8 cellular contexts compared by ENCODE assay signal in the genomic region with DNA sequence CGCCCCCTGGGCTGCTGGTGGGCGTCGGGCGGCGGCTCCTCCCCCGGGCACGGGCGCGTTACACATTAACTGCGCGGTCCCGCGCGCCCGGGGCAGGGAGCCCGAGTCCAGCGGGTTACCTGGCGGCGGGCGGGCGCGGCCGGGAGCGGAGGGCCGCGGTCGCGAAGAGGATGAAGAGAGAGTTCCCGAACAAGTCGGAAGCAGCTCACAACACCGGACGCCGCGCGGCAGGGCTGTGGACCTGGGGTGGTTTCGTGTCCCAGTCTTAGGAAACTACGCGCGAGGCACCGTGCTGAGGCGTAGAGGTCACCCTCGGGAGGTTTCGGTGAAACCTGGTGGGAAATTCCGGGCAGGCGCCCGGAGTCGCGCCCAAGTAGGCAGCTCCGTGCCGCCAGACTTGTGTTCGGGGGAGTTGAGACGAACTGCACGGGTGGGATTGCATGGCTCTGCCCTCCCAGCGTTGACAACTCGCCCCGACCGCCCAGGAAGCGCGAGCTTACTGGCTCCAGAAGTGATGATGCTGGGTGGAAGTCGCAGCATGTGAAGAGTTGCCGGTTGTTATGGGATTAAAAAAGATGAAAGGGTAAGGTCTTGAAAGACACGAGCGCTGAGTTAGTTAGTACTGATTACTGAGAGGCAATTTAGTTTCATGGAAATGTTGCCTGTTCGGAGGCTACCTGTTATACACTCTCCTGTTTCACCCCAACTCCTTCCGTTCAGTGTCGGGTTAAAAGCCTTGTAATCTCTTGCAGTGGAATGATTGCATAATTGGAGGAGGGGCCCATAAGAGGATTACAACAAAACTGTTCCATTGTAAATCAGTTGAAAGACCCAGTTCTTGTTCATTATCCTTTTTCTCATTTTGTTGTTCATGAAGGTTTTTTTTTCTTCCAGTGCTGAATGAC. TPM values are rescaled to one million over a fixed set of nuclear protein-coding genes. Genes with fewer than 3 reads are reported as not detected.
DNase-seq lines count a peak whose midpoint lies in the region; ATAC-seq and TF ChIP-seq lines count a peak whose summit lies in the region.

No MANE protein-coding gene starts in this region.

- no peak for TF ChIP-seq EP300 in upper lobe of left lung (IDR thresholded peaks at IDR 0.05)

- TF ChIP-seq POLR2A in upper lobe of left lung (IDR thresholded peaks at IDR 0.05) = peak in 2 of 4 donors; percentile 13 to 40

- no peaks in the 10 kb centered on the region for H3K9me3 ChIP-seq in HAP-1
- H3K9me3 ChIP-seq in heart right ventricle = no peaks in the 10 kb centered on the region
- no peaks in the 10 kb centered on the region for H3K9me3 ChIP-seq in upper lobe of left lung

- intact Hi-C loops in heart right ventricle (cut with DNase I) = no loop called here

- WGBS in heart right ventricle, 2 donors = 0% methylated on average over 65 to 66 of the region's 66 CpGs
- 1 to 2% methylated on average over 24 to 33 of the region's 66 CpGs for WGBS in upper lobe of left lung, 2 donors

- H3K36me3 Mint-ChIP-seq in activated naive CD8-positive, alpha-beta T cell treated with anti-CD3 and anti-CD28 coated beads for 36 hours = peaks cover 3% of the 10 kb centered on the region

- peak overlapping the region; percentile 79 for H3K27ac Mint-ChIP-seq in activated naive CD8-positive, alpha-beta T cell treated with anti-CD3 and anti-CD28 coated beads for 36 hours

- H3K27me3 Mint-ChIP-seq in activated naive CD8-positive, alpha-beta T cell treated with anti-CD3 and anti-CD28 coated beads for 36 hours = peaks cover 8% of the 10 kb centered on the region

- H3K4me3 Mint-ChIP-seq in activated naive CD8-positive, alpha-beta T cell treated with anti-CD3 and anti-CD28 coated beads for 36 hours = peak overlapping the region; percentile 80

- peak overlapping the region in 9 of 10 donors; percentile 64 to 84 (median 73) for H3K27ac ChIP-seq in heart right ventricle
- peak overlapping the region; percentile 78 to 91 (median 86) for H3K27ac ChIP-seq in upper lobe of left lung

- peak; percentile 71 for DNase-seq in G401 (ENCODE audit: low spot score)
- DNase-seq in HAP-1 (ENCODE audit: low spot score in 2 of 2) = peak; percentile 70 to 93
- DNase-seq in M059J (ENCODE audit: low read depth) = peak; percentile 54
- DNase-seq in activated naive CD8-positive, alpha-beta T cell treated with anti-CD3 and anti-CD28 coated beads for 36 hours = peak; percentile 78
- peak; percentile 11 to 26 for DNase-seq in heart right ventricle
- peak; percentile 63 for DNase-seq in pons (ENCODE audit: low spot score)
- peak; percentile 49 to 93 for DNase-seq in upper lobe of left lung

- H3K4me3 ChIP-seq in HAP-1 = peak overlapping the region; percentile 61
- H3K4me3 ChIP-seq in heart right ventricle = peak overlapping the region; percentile 64 to 91 (median 86)
- H3K4me3 ChIP-seq in upper lobe of left lung = peak overlapping the region; percentile 73 to 98 (median 92)

- no peaks in the 10 kb centered on the region for H3K36me3 ChIP-seq in HAP-1 (replicated peaks)
- no peaks in the 10 kb centered on the region for H3K36me3 ChIP-seq in heart right ventricle
- no peaks in the 10 kb centered on the region for H3K36me3 ChIP-seq in upper lobe of left lung

- peaks cover 23% of the 10 kb centered on the region for H3K4me1 Mint-ChIP-seq in activated naive CD8-positive, alpha-beta T cell treated with anti-CD3 and anti-CD28 coated beads for 36 hours

- no peaks in the 10 kb centered on the region for H3K9me3 Mint-ChIP-seq in activated naive CD8-positive, alpha-beta T cell treated with anti-CD3 and anti-CD28 coated beads for 36 hours

- H3K27me3 ChIP-seq in HAP-1 (ENCODE audit: low read depth) = peaks cover 7% of the 10 kb centered on the region
- no peaks in the 10 kb centered on the region for H3K27me3 ChIP-seq in heart right ventricle
- H3K27me3 ChIP-seq in upper lobe of left lung = no peaks in the 10 kb centered on the region

- H3K4me1 ChIP-seq in HAP-1 (peaks cover 13% of the 10 kb centered on the region), heart right ventricle (peaks cover 0 to 20% (median 11%) of the 10 kb centered on the region in 9 donors), upper lobe of left lung (peaks cover 0 to 16% (median 9%) of the 10 kb centered on the region in 4 donors)

- in situ Hi-C loops in G401 (cut with HindIII; ENCODE audit: low sequenced_read_pairs) (no loop called here), HAP-1 (cut with MboI; ENCODE audit: low sequenced_read_pairs) (no loop called here)

- ATAC-seq in SK-N-SH treated with all-trans-retinoic acid at 6 μM for 48 hours = peak; percentile 64
- peak; percentile 30 to 63 (median 38) for ATAC-seq in heart right ventricle
- ATAC-seq in upper lobe of left lung (ENCODE audit: low FRiP score in 2 of 2) = peak; percentile 64 to 66

- no peak for TF ChIP-seq CTCF in heart right ventricle (IDR thresholded peaks at IDR 0.05)
- no peak for TF ChIP-seq CTCF in upper lobe of left lung (IDR thresholded peaks at IDR 0.05)

TF ChIP-seq in SK-N-SH treated with all-trans-retinoic acid at 6 μM for 48 hours, 23 proteins besides CTCF, POLR2A, EP300 and RAD21:
- TF ChIP-seq RARB (CRISPR knock-in tag; IDR thresholded peaks at IDR 0.05) = no peak
- TF ChIP-seq, protein P1, sequence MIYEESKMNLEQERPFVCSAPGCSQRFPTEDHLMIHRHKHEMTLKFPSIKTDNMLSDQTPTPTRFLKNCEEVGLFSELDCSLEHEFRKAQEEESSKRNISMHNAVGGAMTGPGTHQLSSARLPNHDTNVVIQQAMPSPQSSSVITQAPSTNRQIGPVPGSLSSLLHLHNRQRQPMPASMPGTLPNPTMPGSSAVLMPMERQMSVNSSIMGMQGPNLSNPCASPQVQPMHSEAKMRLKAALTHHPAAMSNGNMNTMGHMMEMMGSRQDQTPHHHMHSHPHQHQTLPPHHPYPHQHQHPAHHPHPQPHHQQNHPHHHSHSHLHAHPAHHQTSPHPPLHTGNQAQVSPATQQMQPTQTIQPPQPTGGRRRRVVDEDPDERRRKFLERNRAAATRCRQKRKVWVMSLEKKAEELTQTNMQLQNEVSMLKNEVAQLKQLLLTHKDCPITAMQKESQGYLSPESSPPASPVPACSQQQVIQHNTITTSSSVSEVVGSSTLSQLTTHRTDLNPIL (CRISPR knock-in tag; IDR thresholded peaks at IDR 0.05; ENCODE audit: low read depth) = no peak
- no peak for TF ChIP-seq ZNF8 (CRISPR knock-in tag; IDR thresholded peaks at IDR 0.05)
- no peak for TF ChIP-seq ZNF565 (CRISPR knock-in tag; conservative IDR thresholded peaks at IDR 0.05; ENCODE audit: low read depth)

RNA-seq across cellular contexts. Expression of a gene that starts 0.9 kb away (rescaled TPM):
- total RNA-seq in G401 (2014; rRNA removed; shearing (Covaris generic)) = 0.37 TPM in 1 of 2 replicates, not detected in the other
- total RNA-seq in M059J (2014; rRNA removed; shearing (Covaris generic)) = 8.0 and 11.0 TPM in 2 replicates
- total RNA-seq in activated naive CD8-positive, alpha-beta T cell treated with anti-CD3 and anti-CD28 coated beads for 36 hours = 10 to 100 TPM; 33.4 to 40.9 TPM
- 10 to 100 TPM; 14.2 to 33.3 (median 24.8) TPM for total RNA-seq in heart right ventricle
- polyA plus RNA-seq in heart right ventricle = 10 to 100 TPM; 16.1 to 18.4 TPM
- 10 to 100 TPM; 24.1 to 99.5 (median 34.2) TPM for total RNA-seq in upper lobe of left lung

RNA-seq across cellular contexts. Expression of a gene that starts 40.4 kb away (rescaled TPM):
- total RNA-seq in G401 (2014; rRNA removed; shearing (Covaris generic)) = 0.61 TPM in 1 of 2 replicates, not detected in the other
- total RNA-seq in M059J (2014; rRNA removed; shearing (Covaris generic)) = 0.02 TPM in 1 of 2 replicates, not detected in the other
- not detected for total RNA-seq in activated naive CD8-positive, alpha-beta T cell treated with anti-CD3 and anti-CD28 coated beads for 36 hours
- total RNA-seq in heart right ventricle (under 1 TPM in 7 of 10 donors, not detected in 3; 0.09 to 0.64 (median 0.44) TPM), upper lobe of left lung (not detected)
- under 1 TPM; 0.07 to 0.35 TPM for polyA plus RNA-seq in heart right ventricle

Comparison
In these comparisons a context has a peak if more than half of its experiments do, and no peak if none do; other contexts are left out.
1. Peak in every context shown above with its lines: DNase-seq, ATAC-seq, H3K4me3 ChIP-seq and H3K27ac ChIP-seq.
2. DNase-seq: peak in every context shown above with its lines; median percentile 82 in HAP-1; 78 in activated naive CD8-positive, alpha-beta T cell treated with anti-CD3 and anti-CD28 coated beads for 36 hours; 71 in G401; 71 in upper lobe of left lung; 63 in pons; 54 in M059J; 18 in heart right ventricle.